In genomic region chr19:23770672-23771250, GRCh38 we compare ENCODE assay signal across 17 cellular contexts.
"Had no signal": no experiment of that assay in that cellular context is flagged by ENCODE, and none has a peak within 500 bp of the region (broad histone marks: within the 10 kb centered on the region; RNA-seq: fewer than 3 reads in every experiment).

No MANE protein-coding gene starts in this region.

- H3K4me3 Mint-ChIP-seq: mesothelial cell of epicardium; naive thymus-derived CD8-positive, alpha-beta T cell; neural progenitor cell had no signal

- H3K4me1 Mint-ChIP-seq: neural progenitor cell had no signal

- H3K27me3 ChIP-seq: foreskin keratinocyte, neural progenitor cell, thyroid gland, upper lobe of right lung had no signal

- H3K9ac ChIP-seq: neural progenitor cell had no signal

- FAIRE-seq: small intestine had no signal

- ATAC-seq: naive thymus-derived CD8-positive, alpha-beta T cell; sciatic nerve; SK-N-SH treated with all-trans-retinoic acid at 6 μM for 48 hours; upper lobe of right lung had no signal

- H3K4me1 ChIP-seq: foreskin keratinocyte, left ventricle myocardium inferior, neural progenitor cell, thyroid gland, upper lobe of right lung had no signal

- H3K9me3 ChIP-seq: left ventricle myocardium inferior, thyroid gland, upper lobe of right lung had no signal

- H3K9me3 Mint-ChIP-seq: mesothelial cell of epicardium had no signal

- H3K4me2 ChIP-seq: neural progenitor cell had no signal

- H3K36me3 ChIP-seq: left ventricle myocardium inferior, thyroid gland, upper lobe of right lung had no signal

- H3K4me3 ChIP-seq: coronary artery, left ventricle myocardium inferior, neural progenitor cell, thyroid gland, upper lobe of right lung had no signal

- H2AFZ ChIP-seq: neural progenitor cell had no signal

- H3K27ac Mint-ChIP-seq: mesothelial cell of epicardium, neural progenitor cell had no signal

- H3K27me3 Mint-ChIP-seq: naive thymus-derived CD8-positive, alpha-beta T cell had no signal

- DNase-seq: activated gamma-delta T cell treated with Interleukin-2 at 50 U/mL for 16 hours; cerebellar nuclear complex; hippocampal formation; left ventricle myocardium inferior; naive thymus-derived CD8-positive, alpha-beta T cell; posterior cingulate gyrus; small intestine; stimulated activated CD4-positive, alpha-beta T cell treated with anti-CD3 and anti-CD28 coated beads, Interleukin-15, amount 100 ng/mL, for 24 hours; stimulated activated naive CD4-positive, alpha-beta T cell; thyroid gland; upper lobe of right lung had no signal

- H3K27ac ChIP-seq: coronary artery, foreskin keratinocyte, left ventricle myocardium inferior, neural progenitor cell, thyroid gland, upper lobe of right lung had no signal
